ENCODE assay signal across 19 cellular contexts in genomic region chr12:104664368-104664767, GRCh38.
"Had no signal": no experiment of that assay in that cellular context is flagged by ENCODE, and none has a peak within 500 bp of the region (broad histone marks: within the 10 kb centered on the region; RNA-seq: fewer than 3 reads in every experiment).

No MANE protein-coding gene starts in this region.

- H3K27ac Mint-ChIP-seq: activated naive CD4-positive, alpha-beta T cell treated with anti-CD3 and anti-CD28 coated beads, Interleukin-2, amount 50 U/mL, for 72 hours; mesothelial cell of epicardium; neural progenitor cell had no signal

- H3K4me3 ChIP-seq: adrenal gland, cardiac muscle cell, lung, neural progenitor cell, ovary, tibial nerve, uterus had no signal

- H3K9me3 Mint-ChIP-seq: activated naive CD4-positive, alpha-beta T cell treated with anti-CD3 and anti-CD28 coated beads, Interleukin-2, amount 50 U/mL, for 72 hours; mesothelial cell of epicardium; neural progenitor cell had no signal

- H3K36me3 Mint-ChIP-seq: mesothelial cell of epicardium had no signal

- H3K27me3 ChIP-seq: adrenal gland, cardiac muscle cell, foreskin keratinocyte, neural progenitor cell, ovary, tibial nerve, uterus had no signal

- H3K27ac ChIP-seq: adrenal gland, cardiac muscle cell, epithelial cell of prostate, foreskin keratinocyte, neural progenitor cell, ovary, tibial nerve, WERI-Rb-1 had no signal

- ATAC-seq: foreskin keratinocyte, left lobe of liver had no signal

- DNase-seq: activated CD4-positive, alpha-beta T cell treated with anti-CD3 and anti-CD28 coated beads for 1 hour; activated gamma-delta T cell treated with Interleukin-2 at 50 U/mL for 16 hours; adrenal gland; foreskin keratinocyte; kidney; ovary; stimulated activated naive CD4-positive, alpha-beta T cell; substantia nigra; SW 1271; uterus; WERI-Rb-1 had no signal

- H3K36me3 ChIP-seq: adrenal gland, cardiac muscle cell, neural progenitor cell, ovary, tibial nerve, uterus, WERI-Rb-1 had no signal

- H3K4me3 Mint-ChIP-seq: mesothelial cell of epicardium, neural progenitor cell had no signal

- H3K9me3 ChIP-seq: adrenal gland, ovary, tibial nerve, uterus had no signal
